ENCODE assay signal across 23 cellular contexts in the genomic region with DNA sequence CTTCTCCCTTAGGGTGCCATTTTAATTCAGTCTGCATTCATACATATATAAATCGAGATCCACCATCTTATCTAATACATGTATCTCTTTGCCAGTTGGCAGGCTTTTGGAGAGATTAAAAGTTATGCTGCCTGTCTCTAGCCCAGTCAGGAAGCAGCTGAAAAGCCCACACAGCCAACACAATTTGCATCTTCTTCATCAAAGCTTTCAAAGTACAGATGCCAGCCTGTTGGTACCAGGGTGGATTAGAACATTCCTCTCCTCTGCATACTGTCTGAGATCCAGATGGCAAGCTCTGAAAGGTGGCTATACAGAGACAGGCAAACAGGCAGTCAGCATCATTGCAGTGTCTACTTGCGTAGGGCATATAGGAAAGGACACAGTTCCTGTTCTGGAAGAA.
DNase-seq lines count a peak whose midpoint lies in the region; ATAC-seq and TF ChIP-seq lines count a peak whose summit lies in the region.
"Had no signal": no experiment of that assay in that cellular context is flagged by ENCODE, and none has a peak within 500 bp of the region (broad histone marks: within the 10 kb centered on the region; RNA-seq: fewer than 3 reads in every experiment).

No MANE protein-coding gene starts in this region.

- H3K9me3 ChIP-seq in Karpas-422 (ENCODE audit: low read length) (no peaks in the 10 kb centered on the region; the same call in 1 of the 2 replicates), OCI-LY3 (ENCODE audit: insufficient read depth, low read length) (no peaks in the 10 kb centered on the region), stomach smooth muscle (ENCODE audit: control insufficient read depth in 2 of 2, low read length in 2 of 2) (no peaks in the 10 kb centered on the region), ascending aorta (no peaks in the 10 kb centered on the region)

- H3K27me3 Mint-ChIP-seq in mesothelial cell of epicardium (ENCODE audit: low read depth), result no peaks in the 10 kb centered on the region
- H3K27me3 Mint-ChIP-seq: CD4-positive, alpha-beta memory T cell had no signal

- intact Hi-C loops in ascending aorta (cut with DNase I), result no loop called here

- H3K9me3 Mint-ChIP-seq in mesothelial cell of epicardium, result peaks cover 4% of the 10 kb centered on the region

- H3K9ac ChIP-seq in Karpas-422 (ENCODE audit: low read length) (no peak overlapping the region), OCI-LY3 (ENCODE audit: low read length) (no peak overlapping the region; the same call in 1 of the 2 replicates), stomach smooth muscle (ENCODE audit: low read length in 2 of 2) (peak overlapping the region in 1 of 2 donors; percentile 40)
- H3K9ac ChIP-seq: BLaER1 had no signal

- no peak for TF ChIP-seq CTCF in OCI-LY3 (IDR thresholded peaks at IDR 0.05; ENCODE audit: low read depth, low read length)
- no peak for TF ChIP-seq CTCF in mesothelial cell of epicardium (IDR thresholded peaks at IDR 0.05; ENCODE audit: unreplicated experiment)
- no peak for TF ChIP-seq CTCF in ascending aorta (IDR thresholded peaks at IDR 0.05)

- H3K4me1 ChIP-seq in Karpas-422 (ENCODE audit: low read length) (peaks cover 53% of the 10 kb centered on the region), OCI-LY3 (ENCODE audit: low read length) (peaks cover 49% of the 10 kb centered on the region), stomach smooth muscle (ENCODE audit: control insufficient read depth, insufficient read depth, low read length) (peaks cover 8% of the 10 kb centered on the region), ascending aorta (no peaks in the 10 kb centered on the region)

- H3K79me2 ChIP-seq in Karpas-422 (ENCODE audit: low read length), result peaks cover 63% of the 10 kb centered on the region
- no peaks in the 10 kb centered on the region for H3K79me2 ChIP-seq in OCI-LY3 (ENCODE audit: low read length)

- no peaks in the 10 kb centered on the region for H3K36me3 Mint-ChIP-seq in mesothelial cell of epicardium
- H3K36me3 Mint-ChIP-seq: CD4-positive, alpha-beta memory T cell had no signal

- H3K4me1 Mint-ChIP-seq in mesothelial cell of epicardium, result peaks cover 64% of the 10 kb centered on the region
- H3K4me1 Mint-ChIP-seq: CD4-positive, alpha-beta memory T cell had no signal

- DNase-seq in Karpas-422 (no peak), mesothelial cell of epicardium (ENCODE audit: low spot score in 2 of 2, unreplicated experiment in 2 of 2) (no peak), ascending aorta (ENCODE audit: low spot score in 2 of 2) (no peak)
- DNase-seq: Caco-2; CD4-positive, alpha-beta memory T cell; DMS153; H7; KBM-7; NCI-H1694 treated with DMSO at 0.1 percent for 48 hours; NCI-H2081 treated with DMSO at 0.1 percent for 48 hours; NCI-H2171 treated with DMSO at 0.1 percent for 48 hours; NCI-H524 treated with DMSO at 0.1 percent for 48 hours; PC-9; RPMI8226; SHP77; SW 1271 had no signal

- H3K27me3 ChIP-seq in Karpas-422 (ENCODE audit: low read length) (no peaks in the 10 kb centered on the region), OCI-LY3 (ENCODE audit: low read depth, low read length) (no peaks in the 10 kb centered on the region), stomach smooth muscle (ENCODE audit: control insufficient read depth in 1 of 2, insufficient read depth in 2 of 2, low read length in 2 of 2) (no peaks in the 10 kb centered on the region), ascending aorta (no peaks in the 10 kb centered on the region)
- H3K27me3 ChIP-seq: BLaER1 had no signal

- peak overlapping the region; percentile 87 for H3K27ac Mint-ChIP-seq in mesothelial cell of epicardium
- H3K27ac Mint-ChIP-seq: CD4-positive, alpha-beta memory T cell had no signal

- H3K9me2 ChIP-seq in Karpas-422 (replicated peaks; ENCODE audit: insufficient read depth, low read length), result no peaks in the 10 kb centered on the region

- no peak overlapping the region for H3K27ac ChIP-seq in Karpas-422 (ENCODE audit: low read length)
- peak overlapping the region; percentile 94; the same call in 1 of the 2 replicates for H3K27ac ChIP-seq in OCI-LY3 (ENCODE audit: low read length)
- H3K27ac ChIP-seq in stomach smooth muscle (ENCODE audit: low read length), result peak overlapping the region; percentile 75
- H3K27ac ChIP-seq in ascending aorta, result no peak overlapping the region
- H3K27ac ChIP-seq: BLaER1, HL-60, PC-9 had no signal

- H3K4me2 ChIP-seq in Karpas-422 (ENCODE audit: low read depth, low read length, poor library complexity, severe bottlenecking) (peak overlapping the region; percentile 10), OCI-LY3 (ENCODE audit: low read length) (peak overlapping the region; percentile 69)
- H3K4me2 ChIP-seq: BLaER1, PC-9 had no signal

- H3K36me3 ChIP-seq in Karpas-422 (ENCODE audit: insufficient read depth, low read length), result peaks cover 20% of the 10 kb centered on the region
- no peaks in the 10 kb centered on the region for H3K36me3 ChIP-seq in OCI-LY3 (replicated peaks; ENCODE audit: low read depth, low read length)
- H3K36me3 ChIP-seq in stomach smooth muscle (ENCODE audit: control insufficient read depth in 2 of 2, insufficient read depth in 2 of 2, low read length in 2 of 2), result no peaks in the 10 kb centered on the region
- H3K36me3 ChIP-seq in ascending aorta, result no peaks in the 10 kb centered on the region
- H3K36me3 ChIP-seq: BLaER1 had no signal

- no peak overlapping the region for H2AFZ ChIP-seq in Karpas-422 (ENCODE audit: low read length)
- no peak overlapping the region for H2AFZ ChIP-seq in OCI-LY3 (ENCODE audit: low read depth, low read length)
- H2AFZ ChIP-seq: PC-9 had no signal

- H3K4me3 ChIP-seq in Karpas-422 (ENCODE audit: low read length), result no peak overlapping the region
- H3K4me3 ChIP-seq in OCI-LY3 (ENCODE audit: low read length), result peak overlapping the region; percentile 5; the same call in 1 of the 2 replicates
- H3K4me3 ChIP-seq in stomach smooth muscle (ENCODE audit: low read length in 2 of 2), result no peak overlapping the region
- H3K4me3 ChIP-seq in ascending aorta, result no peak overlapping the region
- H3K4me3 ChIP-seq: BLaER1, PC-9 had no signal

- no peaks in the 10 kb centered on the region; the same call in 1 of the 2 replicates for H4K20me1 ChIP-seq in Karpas-422 (ENCODE audit: insufficient read depth, low read depth, low read length)
- H4K20me1 ChIP-seq in OCI-LY3 (ENCODE audit: insufficient read depth, low read length), result no peaks in the 10 kb centered on the region

- no peak for ATAC-seq in HG03460 (IDR thresholded peaks at IDR 0.05; ENCODE audit: unreplicated experiment)
- no peak for ATAC-seq in HG03097 (IDR thresholded peaks at IDR 0.05; ENCODE audit: low FRiP score, unreplicated experiment)
- ATAC-seq: HepG2 had no signal

- no peak overlapping the region for H3K4me3 Mint-ChIP-seq in mesothelial cell of epicardium
- H3K4me3 Mint-ChIP-seq: CD4-positive, alpha-beta memory T cell had no signal

Comparison
In these comparisons a context has a peak if more than half of its experiments do, and no peak if none do; other contexts are left out.
1. H3K27ac ChIP-seq: peak in OCI-LY3 (single experiment) and stomach smooth muscle (single experiment); none in Karpas-422 (single experiment) and ascending aorta (0 of 2).